ENCODE assay signal across 9 cellular contexts in the genomic region with DNA sequence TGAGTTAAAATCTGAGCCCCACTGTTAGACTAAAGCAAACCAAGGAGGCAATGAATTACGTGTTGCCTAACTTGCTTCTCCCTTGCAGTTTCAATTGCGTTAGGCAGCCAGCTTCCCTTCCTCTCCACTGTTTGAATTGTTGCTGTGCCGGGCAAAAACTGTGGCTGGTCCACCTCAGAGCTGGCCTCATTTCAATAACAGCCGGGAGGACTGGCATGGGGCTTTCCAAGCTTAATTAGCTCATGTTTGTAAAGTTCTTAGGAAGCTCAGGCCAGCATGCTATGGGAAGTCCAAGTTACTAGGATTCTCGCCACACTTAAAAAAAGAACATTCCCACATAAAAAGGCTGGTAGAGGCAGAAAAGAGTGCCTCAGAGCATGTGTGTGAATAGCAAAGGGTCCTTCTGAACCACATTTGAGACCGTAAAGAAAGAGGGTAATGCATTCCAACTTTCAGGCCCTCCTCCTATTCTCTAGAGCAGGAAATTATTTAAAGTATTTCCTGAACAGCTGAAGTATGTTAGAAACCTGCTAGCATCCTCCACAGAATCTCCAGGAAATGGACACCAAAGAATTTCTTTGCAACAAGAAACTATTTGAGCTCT.
DNase-seq lines count a peak whose midpoint lies in the region; ATAC-seq and TF ChIP-seq lines count a peak whose summit lies in the region.
"Had no signal": no experiment of that assay in that cellular context is flagged by ENCODE, and none has a peak within 500 bp of the region (broad histone marks: within the 10 kb centered on the region; RNA-seq: fewer than 3 reads in every experiment).

No MANE protein-coding gene starts in this region.

- no peak overlapping the region for H3K4me3 ChIP-seq in IMR-90 (ENCODE audit: insufficient read depth, low read depth, low read length)
- peak overlapping the region in 1 of 8 donors; percentile 7 for H3K4me3 ChIP-seq in spleen

- CTCF ChIA-PET in IMR-90 (lab: Yijun Ruan, JAX) = interaction anchor here (0.8 kb wide), 1 partner anchor 36 kb away, joined by 3 read pairs; no protein-coding TSS in a partner anchor

- peaks cover 26% of the 10 kb centered on the region for H3K4me1 ChIP-seq in IMR-90 (ENCODE audit: control insufficient read depth, insufficient read depth, low read length)
- peaks cover 10 to 50% (median 31%) of the 10 kb centered on the region in 6 donors for H3K4me1 ChIP-seq in spleen
- peaks cover 11% of the 10 kb centered on the region for H3K4me1 ChIP-seq in foreskin keratinocyte

- POLR2A ChIA-PET in IMR-90 (lab: Charles Lee; ENCODE audit: unreplicated experiment) = interaction anchor here (0.9 to 1.3 kb wide), 2 partner anchors 32 to 235 kb away, joined by 3 read pairs; a partner anchor contains a TSS

- BruUV-seq in IMR-90 (replicated peaks; lab: Mats Ljungman, UMichigan) = no TSS peak

- peak overlapping the region; percentile 86 for H3K14ac ChIP-seq in IMR-90 (replicated peaks; ENCODE audit: low read depth, low read length)

- dilution Hi-C loops in IMR-90 (cut with HindIII; ENCODE audit: low sequenced_read_pairs, unreplicated experiment) = no loop called here

- H2BK20ac ChIP-seq in IMR-90 (ENCODE audit: low read depth, low read length) = peak overlapping the region; percentile 51; the same call in 1 of the 2 replicates

- H3K27ac ChIP-seq in IMR-90 (ENCODE audit: insufficient read depth, low read length) = peak overlapping the region; percentile 86
- H3K27ac ChIP-seq in caudate nucleus (ENCODE audit: low read depth, low read length) = no peak overlapping the region
- peak overlapping the region; percentile 21 to 81 (median 64) for H3K27ac ChIP-seq in spleen
- H3K27ac ChIP-seq in foreskin keratinocyte = no peak overlapping the region

- H2BK15ac ChIP-seq in IMR-90 (ENCODE audit: low read depth, low read length) = peak overlapping the region; percentile 69

- ATAC-seq in IMR-90 (ENCODE audit: low read depth) = peak; percentile 54
- ATAC-seq in HG03565 (IDR thresholded peaks at IDR 0.05; ENCODE audit: unreplicated experiment) = no peak
- no peak for ATAC-seq in activated CD4-positive, CD25-positive, alpha-beta regulatory T cell treated with anti-CD3 and anti-CD28 coated beads, Interleukin-2, amount 50 U/mL, for 24 hours
- ATAC-seq in foreskin keratinocyte = no peak

- H3K9me1 ChIP-seq in IMR-90 (ENCODE audit: insufficient read depth, low read length) = peaks cover 14% of the 10 kb centered on the region

- peak overlapping the region; percentile 85; the same call in 1 of the 2 replicates for H3K56ac ChIP-seq in IMR-90 (ENCODE audit: extremely low read depth, insufficient read depth, low read length)

- peak overlapping the region; percentile 43 for H4K91ac ChIP-seq in IMR-90 (ENCODE audit: insufficient read depth, low read depth, low read length)

- peak overlapping the region; percentile 33 for H3K9ac ChIP-seq in IMR-90 (ENCODE audit: low read depth, low read length)

- peak; percentile 76 for DNase-seq in IMR-90
- peak in 34 of 61 donors; percentile 0 to 75 (median 30) for DNase-seq in caudate nucleus (lab: John Stamatoyannopoulos, UW)
- peak; percentile 33 for DNase-seq in kidney glomerular epithelial cell (lab: John Stamatoyannopoulos, UW)
- DNase-seq in spleen = no peak
- DNase-seq in mesenteric fat pad (ENCODE audit: low spot score) = no peak
- DNase-seq in foreskin keratinocyte = no peak
- DNase-seq: activated T-cell treated with anti-CD3 and anti-CD28 coated beads, Interleukin-2, amount 50 U/mL, for 24 hours had no signal

- TF ChIP-seq CTCF in IMR-90 (conservative IDR thresholded peaks at IDR 0.05; ENCODE audit: low read depth, low read length) (no peak), spleen (IDR thresholded peaks at IDR 0.05 in 8 of 11, conservative IDR thresholded peaks at IDR 0.05 in 3 of 11) (no peak), foreskin keratinocyte (conservative IDR thresholded peaks at IDR 0.05) (no peak)

- H3K79me1 ChIP-seq in IMR-90 (ENCODE audit: low read depth in 1 of 2, low read length in 2 of 2) = peaks cover 7 to 40% of the 10 kb centered on the region in 2 experiments; a peak in 3 of 4 replicates

- in situ Hi-C loops in IMR-90 (cut with MboI; ENCODE audit: low sequenced_read_pairs) = no loop called here

- H2AK9ac ChIP-seq in IMR-90 (replicated peaks; ENCODE audit: low read depth, low read length, poor library complexity) = no peak overlapping the region

- no peaks in the 10 kb centered on the region for H3K27me3 ChIP-seq in IMR-90 (ENCODE audit: control insufficient read depth, insufficient read depth, low read length)
- H3K27me3 ChIP-seq in spleen (replicated peaks in 1 of 7) = no peaks in the 10 kb centered on the region
- no peaks in the 10 kb centered on the region for H3K27me3 ChIP-seq in foreskin keratinocyte

- H2AFZ ChIP-seq in IMR-90 (replicated peaks; ENCODE audit: low read length, poor library complexity) = peak overlapping the region; percentile 24

- 0% methylated on average over 2 of the region's 6 CpGs; no CpG with 5 or more reads in 1 of the 2 experiments for WGBS in IMR-90 (ENCODE audit: extremely low coverage in 2 of 2, insufficient read length in 1 of 2), 2 experiments
- 20 to 42% (median 25%) methylated on average over 6 of the region's 6 CpGs for WGBS in spleen, 5 donors

- H3K4ac ChIP-seq in IMR-90 (ENCODE audit: low read depth, low read length) = peak overlapping the region; percentile 86

- peak overlapping the region; percentile 76; the same call in 1 of the 2 replicates for H2AK5ac ChIP-seq in IMR-90 (ENCODE audit: low read depth, low read length)

- peak overlapping the region; percentile 58 for H3K18ac ChIP-seq in IMR-90 (ENCODE audit: low read depth, low read length)

- H3K9me3 ChIP-seq in IMR-90 (ENCODE audit: control insufficient read depth, insufficient read depth, low read length) (no peaks in the 10 kb centered on the region), spleen (no peaks in the 10 kb centered on the region)

- peak overlapping the region; percentile 83 for H4K5ac ChIP-seq in IMR-90 (ENCODE audit: low read depth, low read length)

- peak overlapping the region; percentile 78 for H2BK5ac ChIP-seq in IMR-90 (ENCODE audit: low read depth, low read length, poor library complexity, severe bottlenecking)

- TF ChIP-seq RAD21 in IMR-90 (IDR thresholded peaks at IDR 0.05; ENCODE audit: low read length) = no peak

- H3K4me2 ChIP-seq in IMR-90 (ENCODE audit: low read depth, low read length) = peak overlapping the region; percentile 51

- intact Hi-C loops in IMR-90 (cut with micrococcal nuclease) (no loop called here), spleen (cut with DNase I; ENCODE audit: low total_unique reads) (no loop called here)

- no peaks in the 10 kb centered on the region for H4K20me1 ChIP-seq in IMR-90 (ENCODE audit: insufficient read depth, low read length)

- H3K36me3 ChIP-seq in IMR-90 (ENCODE audit: control insufficient read depth, insufficient read depth, low read length) (no peaks in the 10 kb centered on the region), spleen (no peaks in the 10 kb centered on the region)

- H2BK120ac ChIP-seq in IMR-90 (ENCODE audit: low read depth, low read length) = peak overlapping the region; percentile 81

- peak overlapping the region; percentile 67 to 86 for H4K8ac ChIP-seq in IMR-90 (ENCODE audit: low read depth in 2 of 2, low read length in 2 of 2)

- TF ChIP-seq POLR2A in IMR-90 (IDR thresholded peaks at IDR 0.05; ENCODE audit: low read depth, low read length) = no peak
- no peak for TF ChIP-seq POLR2A in spleen (IDR thresholded peaks at IDR 0.05)

- peak overlapping the region; percentile 88 for H3K23ac ChIP-seq in IMR-90 (ENCODE audit: low read depth, low read length)

TF ChIP-seq in IMR-90, 13 proteins besides CTCF, POLR2A, EP300 and RAD21:
- no peak for TF ChIP-seq MXI1 (IDR thresholded peaks at IDR 0.05; ENCODE audit: borderline replicate concordance, low read depth, low read length)

Comparison
In these comparisons a context has a peak if more than half of its experiments do, and no peak if none do; other contexts are left out.
1. DNase-seq: peak in IMR-90 (single experiment), caudate nucleus (34 of 61) and kidney glomerular epithelial cell (single experiment); none in spleen (single experiment), mesenteric fat pad (single experiment) and foreskin keratinocyte (0 of 2).
2. H3K27ac ChIP-seq: peak in IMR-90 (single experiment) and spleen (8 of 8); none in caudate nucleus (single experiment) and foreskin keratinocyte (single experiment).